15 cellular contexts compared by ENCODE assay signal in the genomic region with DNA sequence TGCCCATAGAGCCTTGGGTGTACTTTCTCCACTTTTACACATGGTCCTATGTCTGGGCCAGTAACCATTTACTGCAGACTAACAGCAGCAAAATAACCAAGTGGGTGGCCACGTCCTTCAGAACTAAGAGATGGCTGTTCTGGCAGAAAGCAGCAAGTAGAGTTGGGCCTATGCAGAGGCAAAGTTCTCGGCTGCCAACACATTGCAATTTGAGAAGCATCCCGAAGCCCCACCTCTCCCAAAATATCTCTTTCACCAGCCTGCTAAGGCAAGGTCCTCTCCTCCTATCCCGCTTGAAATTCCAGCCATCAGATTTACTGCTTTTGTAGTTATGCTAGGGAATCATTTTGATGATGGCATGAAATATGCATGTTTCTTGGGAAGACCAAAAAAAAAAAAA.
DNase-seq lines count a peak whose midpoint lies in the region; ATAC-seq and TF ChIP-seq lines count a peak whose summit lies in the region.
"Had no signal": no experiment of that assay in that cellular context is flagged by ENCODE, and none has a peak within 500 bp of the region (broad histone marks: within the 10 kb centered on the region; RNA-seq: fewer than 3 reads in every experiment).

No MANE protein-coding gene starts in this region.

- no peak overlapping the region for H3K4me3 ChIP-seq in esophagus muscularis mucosa
- H3K4me3 ChIP-seq: skin epidermis, upper lobe of left lung had no signal

- H3K36me3 ChIP-seq in esophagus muscularis mucosa = peaks cover 0 to 22% (median 10%) of the 10 kb centered on the region in 4 donors

- peak; percentile 71 for ATAC-seq in left lobe of liver

- H3K4me1 ChIP-seq in esophagus muscularis mucosa = peaks cover 15 to 31% (median 22%) of the 10 kb centered on the region in 4 donors

- H3K4me3 Mint-ChIP-seq in activated T-cell treated with anti-CD3 and anti-CD28 coated beads, Interleukin-2, amount 50 U/mL, for 24 hours = no peak overlapping the region
- H3K4me3 Mint-ChIP-seq: activated naive CD4-positive, alpha-beta T cell treated with anti-CD3 and anti-CD28 coated beads, Interleukin-2, amount 10 ng/mL, durations not matched to agents 7 days and 5 days; dendritic cell treated with granulocyte-macrophage colony-stimulating factor and Interleukin-4, amounts not matched to agents 40 ng/mL and 50 ng/mL, for 4 days had no signal

- no peaks in the 10 kb centered on the region for H3K27me3 ChIP-seq in esophagus muscularis mucosa
- H3K27me3 ChIP-seq: upper lobe of left lung had no signal

- TF ChIP-seq POLR2A in esophagus muscularis mucosa (IDR thresholded peaks at IDR 0.05; ENCODE audit: low read depth) = no peak

- no peak for DNase-seq in activated T-cell treated with anti-CD3 and anti-CD28 coated beads, Interleukin-2, amount 50 U/mL, for 24 hours
- DNase-seq in activated T-cell treated with anti-CD3 and anti-CD28 coated beads for 4 hours (no peak), cerebellar cortex (ENCODE audit: low spot score) (peak; percentile 22), left lobe of liver (ENCODE audit: low spot score) (no peak), NCI-H1694 (lab: John Stamatoyannopoulos, UW) (no peak), esophagus muscularis mucosa (ENCODE audit: extremely low spot score) (no peak), COR-L47 (lab: John Stamatoyannopoulos, UW) (no peak), A172 (ENCODE audit: low spot score) (no peak)
- DNase-seq: ACHN; activated CD8-positive, alpha-beta memory T cell treated with anti-CD3 and anti-CD28 coated beads, Interleukin-2, amount 50 U/mL, for 48 hours; activated naive CD4-positive, alpha-beta T cell treated with anti-CD3 and anti-CD28 coated beads, Interleukin-2, amount 10 ng/mL, durations not matched to agents 7 days and 5 days; NCI-H1092 treated with DMSO at 0.1 percent for 48 hours; upper lobe of left lung had no signal

- no peaks in the 10 kb centered on the region for H3K27me3 Mint-ChIP-seq in activated T-cell treated with anti-CD3 and anti-CD28 coated beads, Interleukin-2, amount 50 U/mL, for 24 hours
- H3K27me3 Mint-ChIP-seq: activated naive CD4-positive, alpha-beta T cell treated with anti-CD3 and anti-CD28 coated beads, Interleukin-2, amount 10 ng/mL, durations not matched to agents 7 days and 5 days; dendritic cell treated with granulocyte-macrophage colony-stimulating factor and Interleukin-4, amounts not matched to agents 40 ng/mL and 50 ng/mL, for 4 days had no signal

- peaks cover 61% of the 10 kb centered on the region for H3K4me1 Mint-ChIP-seq in activated T-cell treated with anti-CD3 and anti-CD28 coated beads, Interleukin-2, amount 50 U/mL, for 24 hours (ENCODE audit: low read depth)

- no peak for TF ChIP-seq EP300 in esophagus muscularis mucosa (IDR thresholded peaks at IDR 0.05)

- no peak for TF ChIP-seq CTCF in esophagus muscularis mucosa (IDR thresholded peaks at IDR 0.05)

- no peaks in the 10 kb centered on the region for H3K9me3 ChIP-seq in esophagus muscularis mucosa
- H3K9me3 ChIP-seq: upper lobe of left lung had no signal

- WGBS in esophagus muscularis mucosa = 89% methylated on average over 4 of the region's 4 CpGs

- H3K36me3 Mint-ChIP-seq in activated T-cell treated with anti-CD3 and anti-CD28 coated beads, Interleukin-2, amount 50 U/mL, for 24 hours (ENCODE audit: low read depth) = peaks cover 64% of the 10 kb centered on the region

- no peaks in the 10 kb centered on the region for H3K9me3 Mint-ChIP-seq in activated T-cell treated with anti-CD3 and anti-CD28 coated beads, Interleukin-2, amount 50 U/mL, for 24 hours
- H3K9me3 Mint-ChIP-seq: activated naive CD4-positive, alpha-beta T cell treated with anti-CD3 and anti-CD28 coated beads, Interleukin-2, amount 10 ng/mL, durations not matched to agents 7 days and 5 days; dendritic cell treated with granulocyte-macrophage colony-stimulating factor and Interleukin-4, amounts not matched to agents 40 ng/mL and 50 ng/mL, for 4 days had no signal

- intact Hi-C loops in esophagus muscularis mucosa (cut with DNase I) = no loop called here

- H3K27ac ChIP-seq in esophagus muscularis mucosa (replicated peaks in 1 of 4) = no peak overlapping the region
- H3K27ac ChIP-seq: upper lobe of left lung had no signal

- H3K27ac Mint-ChIP-seq in activated T-cell treated with anti-CD3 and anti-CD28 coated beads, Interleukin-2, amount 50 U/mL, for 24 hours = peak overlapping the region; percentile 48
- H3K27ac Mint-ChIP-seq: activated naive CD4-positive, alpha-beta T cell treated with anti-CD3 and anti-CD28 coated beads, Interleukin-2, amount 10 ng/mL, durations not matched to agents 7 days and 5 days; dendritic cell treated with granulocyte-macrophage colony-stimulating factor and Interleukin-4, amounts not matched to agents 40 ng/mL and 50 ng/mL, for 4 days had no signal
